In the genomic region with DNA sequence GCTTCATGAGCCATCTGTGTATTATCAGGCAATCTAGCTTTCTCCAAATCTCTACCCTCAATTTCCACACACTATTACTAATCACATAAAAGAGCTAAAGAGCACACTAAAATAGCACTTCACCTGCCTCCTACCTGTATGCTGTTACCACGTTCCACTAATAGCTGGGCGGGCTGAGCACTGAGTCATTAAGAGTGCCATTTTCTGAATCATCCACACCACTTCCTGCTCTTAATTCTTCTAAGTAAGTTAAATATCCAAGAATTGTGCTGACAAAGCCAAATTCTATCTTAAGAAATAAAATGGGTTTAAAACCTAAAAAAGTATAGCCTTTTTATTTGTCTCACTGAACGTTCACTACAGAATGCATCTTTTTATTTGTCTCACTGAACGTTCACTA, we compare ENCODE assay signal across 9 cellular contexts. TPM values are rescaled to one million over a fixed set of nuclear protein-coding genes. Genes with fewer than 3 reads are reported as not detected.
DNase-seq lines count a peak whose midpoint lies in the region; ATAC-seq, FAIRE-seq and TF ChIP-seq lines count a peak whose summit lies in the region.
"Had no signal": no experiment of that assay in that cellular context is flagged by ENCODE, and none has a peak within 500 bp of the region (broad histone marks: within the 10 kb centered on the region; RNA-seq: fewer than 3 reads in every experiment).

No MANE protein-coding gene starts in this region.

- intact Hi-C loops in activated CD4-positive, alpha-beta T cell treated with anti-CD3 and anti-CD28 coated beads, Interleukin-2, amount 10 ng/mL, durations not matched to agents 24 days and 14 days (cut with micrococcal nuclease), result loop anchor here (1.0 to 2.0 kb wide), 4 partner anchors 34 to 533 kb away; no protein-coding TSS in a partner anchor

- TF ChIP-seq CTCF in tibial nerve (IDR thresholded peaks at IDR 0.05), result no peak

- peaks cover 70% of the 10 kb centered on the region for H3K36me3 Mint-ChIP-seq in activated CD4-positive, alpha-beta T cell treated with anti-CD3 and anti-CD28 coated beads, Interleukin-2, amount 10 ng/mL, durations not matched to agents 24 days and 14 days (ENCODE audit: low read depth)

- no peak for TF ChIP-seq POLR2A in tibial nerve (IDR thresholded peaks at IDR 0.05)
- TF ChIP-seq POLR2A in GM12892 (IDR thresholded peaks at IDR 0.05; ENCODE audit: low read depth, low read length), result no peak

- FAIRE-seq in GM12892 (lab: Jason Lieb, UNC), result no peak
- FAIRE-seq: kidney had no signal

- no peak for TF ChIP-seq EP300 in tibial nerve (IDR thresholded peaks at IDR 0.05)

- WGBS in tibial nerve, 2 donors, result 85 to 89% methylated on average over 4 of the region's 4 CpGs

- H3K27ac ChIP-seq in effector memory CD4-positive, alpha-beta T cell (ENCODE audit: insufficient read depth, low read length, poor library complexity, severe bottlenecking), result no peak overlapping the region
- H3K27ac ChIP-seq in tibial nerve, result no peak overlapping the region

- DNase-seq in HT-29 (ENCODE audit: low spot score), result peak; percentile 92
- DNase-seq in activated CD4-positive, alpha-beta T cell treated with anti-CD3 and anti-CD28 coated beads, Interleukin-2, amount 10 ng/mL, durations not matched to agents 24 days and 14 days, result peak; percentile 78
- peak in 2 of 3 donors; percentile 10 to 37 for DNase-seq in effector memory CD4-positive, alpha-beta T cell
- DNase-seq in stimulated activated CD4-positive, alpha-beta T cell treated with anti-CD3 and anti-CD28 coated beads, TNF-alpha, amount 100 ng/mL, for 4 hours (ENCODE audit: low read depth in 3 of 3), result peak in 2 of 3 experiments; percentile 49 to 52
- DNase-seq in tibial nerve (ENCODE audit: low spot score in 2 of 2), result no peak
- no peak for DNase-seq in GM12892 (ENCODE audit: insufficient read length)
- DNase-seq: kidney had no signal

- no peaks in the 10 kb centered on the region for H3K27me3 Mint-ChIP-seq in activated CD4-positive, alpha-beta T cell treated with anti-CD3 and anti-CD28 coated beads, Interleukin-2, amount 10 ng/mL, durations not matched to agents 24 days and 14 days

- peaks cover 10% of the 10 kb centered on the region for H3K4me1 ChIP-seq in effector memory CD4-positive, alpha-beta T cell (ENCODE audit: control insufficient read depth, insufficient read depth, low read length, poor library complexity, severe bottlenecking)
- peaks cover 0 to 4% (median 0%) of the 10 kb centered on the region in 4 donors for H3K4me1 ChIP-seq in tibial nerve

- H3K27me3 ChIP-seq in effector memory CD4-positive, alpha-beta T cell (replicated peaks; ENCODE audit: control insufficient read depth, insufficient read depth, low read length, poor library complexity, severe bottlenecking), result no peaks in the 10 kb centered on the region
- H3K27me3 ChIP-seq in tibial nerve, result no peaks in the 10 kb centered on the region

- ATAC-seq in GM18498 (IDR thresholded peaks at IDR 0.05; ENCODE audit: unreplicated experiment) (no peak), GM21529 (IDR thresholded peaks at IDR 0.05; ENCODE audit: unreplicated experiment) (no peak)

- peaks cover 29% of the 10 kb centered on the region for H3K36me3 ChIP-seq in effector memory CD4-positive, alpha-beta T cell (ENCODE audit: control insufficient read depth, insufficient read depth, low read length)
- H3K36me3 ChIP-seq in tibial nerve, result peaks cover 0 to 98% (median 0%) of the 10 kb centered on the region in 3 donors

- no peak overlapping the region for H3K4me3 ChIP-seq in effector memory CD4-positive, alpha-beta T cell (ENCODE audit: insufficient read depth, low read depth, low read length, poor library complexity, severe bottlenecking)
- H3K4me3 ChIP-seq in tibial nerve, result no peak overlapping the region

- H3K9me3 ChIP-seq in effector memory CD4-positive, alpha-beta T cell (ENCODE audit: control insufficient read depth, low read length), result no peaks in the 10 kb centered on the region
- no peaks in the 10 kb centered on the region for H3K9me3 ChIP-seq in tibial nerve

- H3K27ac Mint-ChIP-seq in activated CD4-positive, alpha-beta T cell treated with anti-CD3 and anti-CD28 coated beads, Interleukin-2, amount 10 ng/mL, durations not matched to agents 24 days and 14 days, result peak overlapping the region; percentile 81

- peaks cover 47% of the 10 kb centered on the region for H3K4me1 Mint-ChIP-seq in activated CD4-positive, alpha-beta T cell treated with anti-CD3 and anti-CD28 coated beads, Interleukin-2, amount 10 ng/mL, durations not matched to agents 24 days and 14 days

- peak overlapping the region; percentile 72 for H3K4me3 Mint-ChIP-seq in activated CD4-positive, alpha-beta T cell treated with anti-CD3 and anti-CD28 coated beads, Interleukin-2, amount 10 ng/mL, durations not matched to agents 24 days and 14 days

- no peaks in the 10 kb centered on the region for H3K9me3 Mint-ChIP-seq in activated CD4-positive, alpha-beta T cell treated with anti-CD3 and anti-CD28 coated beads, Interleukin-2, amount 10 ng/mL, durations not matched to agents 24 days and 14 days

RNA-seq across cellular contexts. Expression of a gene that starts 35.7 kb away (rescaled TPM):
- total RNA-seq in HT-29 (2014; rRNA removed; shearing (Covaris generic)), result 19.0 and 20.5 TPM in 2 replicates
- 44.9 and 50.9 TPM in 2 replicates for total RNA-seq in activated CD4-positive, alpha-beta T cell treated with anti-CD3 and anti-CD28 coated beads, Interleukin-2, amount 10 ng/mL, durations not matched to agents 24 days and 14 days
- 10 to 100 TPM; 25.1 to 34.2 (median 29.4) TPM for total RNA-seq in tibial nerve
- 18.3 TPM for polyA plus RNA-seq in GM12892 (2012; ENCODE audit: missing spikeins)

Comparison
In these comparisons a context has a peak if more than half of its experiments do, and no peak if none do; other contexts are left out.
1. DNase-seq: peak in HT-29 (single experiment), activated CD4-positive, alpha-beta T cell treated with anti-CD3 and anti-CD28 coated beads, Interleukin-2, amount 10 ng/mL, durations not matched to agents 24 days and 14 days (single experiment), effector memory CD4-positive, alpha-beta T cell (2 of 3) and stimulated activated CD4-positive, alpha-beta T cell treated with anti-CD3 and anti-CD28 coated beads, TNF-alpha, amount 100 ng/mL, for 4 hours (2 of 3); none in tibial nerve (0 of 2) and GM12892 (single experiment).